ENCODE assay signal across 17 cellular contexts in the genomic region with DNA sequence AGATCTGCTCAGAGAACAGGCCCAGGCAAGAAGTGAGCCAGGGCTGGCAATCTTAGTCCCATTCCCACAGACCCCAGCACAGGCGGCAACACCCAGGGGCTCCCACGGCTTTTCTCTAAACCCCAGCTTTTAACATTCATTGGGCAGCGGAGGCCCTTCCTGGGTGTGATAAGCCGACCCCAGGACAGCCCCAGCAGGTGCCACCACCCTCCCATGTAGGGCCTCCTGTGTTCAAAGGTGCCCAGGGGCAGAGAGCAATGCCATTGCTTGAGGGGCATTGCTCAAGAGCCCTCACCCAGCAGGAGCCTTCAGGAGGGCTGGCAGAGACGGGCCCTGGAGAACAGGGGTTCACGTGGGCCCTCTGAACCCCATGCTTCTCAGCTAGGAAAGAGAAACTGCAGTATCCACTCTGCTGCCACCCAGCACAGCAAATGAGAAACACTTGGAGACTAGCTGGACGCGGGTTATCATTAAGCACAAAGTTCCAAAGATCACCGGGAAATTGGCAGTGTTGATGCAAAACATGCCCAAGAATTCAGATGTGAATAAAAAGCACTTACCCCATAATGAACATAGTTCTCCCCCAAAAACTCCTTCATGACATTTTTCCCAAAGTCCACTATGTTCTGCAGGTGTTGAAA.
"Had no signal": no experiment of that assay in that cellular context is flagged by ENCODE, and none has a peak within 500 bp of the region (broad histone marks: within the 10 kb centered on the region; RNA-seq: fewer than 3 reads in every experiment).

No MANE protein-coding gene starts in this region.

- H3K9me3 Mint-ChIP-seq: activated CD4-positive, alpha-beta memory T cell treated with anti-CD3 and anti-CD28 coated beads for 36 hours; central memory CD8-positive, alpha-beta T cell; endodermal cell; stimulated activated naive CD8-positive, alpha-beta T cell treated with anti-CD3 and anti-CD28 coated beads, Interleukin-15, Interleukin-2, amounts not matched to agents 100 ng/mL and 50 ng/mL, for 24 hours had no signal

- H3K27ac ChIP-seq: adrenal gland, heart left ventricle, left lung, testis, upper lobe of right lung had no signal

- H3K4me3 Mint-ChIP-seq: activated CD4-positive, alpha-beta memory T cell treated with anti-CD3 and anti-CD28 coated beads for 36 hours; central memory CD8-positive, alpha-beta T cell; endodermal cell; stimulated activated naive CD8-positive, alpha-beta T cell treated with anti-CD3 and anti-CD28 coated beads, Interleukin-15, Interleukin-2, amounts not matched to agents 100 ng/mL and 50 ng/mL, for 24 hours had no signal

- H3K4me3 ChIP-seq: adrenal gland, heart left ventricle, left lung, testis, upper lobe of right lung had no signal

- H3K27me3 Mint-ChIP-seq: activated CD4-positive, alpha-beta memory T cell treated with anti-CD3 and anti-CD28 coated beads for 36 hours; central memory CD8-positive, alpha-beta T cell; stimulated activated naive CD8-positive, alpha-beta T cell treated with anti-CD3 and anti-CD28 coated beads, Interleukin-15, Interleukin-2, amounts not matched to agents 100 ng/mL and 50 ng/mL, for 24 hours had no signal

- DNase-seq: activated CD4-positive, alpha-beta memory T cell treated with anti-CD3 and anti-CD28 coated beads for 36 hours; activated naive CD4-positive, alpha-beta T cell treated with Interleukin-2 at 50 U/mL for 16 hours; activated T-cell treated with anti-CD3 and anti-CD28 coated beads, Interleukin-2, amount 50 U/mL, for 48 hours; endodermal cell; foreskin fibroblast; mesendoderm; stimulated activated CD4-positive, alpha-beta T cell treated with anti-CD3 and anti-CD28 coated beads, Interleukin-4, amount 100 ng/mL, for 1 hour; stimulated activated CD8-positive, alpha-beta memory T cell treated with anti-CD3 and anti-CD28 coated beads, Interleukin-4, amount 100 ng/mL, for 48 hours; T-helper 9 cell; testis; upper lobe of right lung had no signal

- ATAC-seq: heart left ventricle, left lung, right cardiac atrium, upper lobe of right lung had no signal

- H3K9me3 ChIP-seq: adrenal gland, heart left ventricle, left lung, testis, upper lobe of right lung had no signal

- H3K27ac Mint-ChIP-seq: activated CD4-positive, alpha-beta memory T cell treated with anti-CD3 and anti-CD28 coated beads for 36 hours; endodermal cell; stimulated activated naive CD8-positive, alpha-beta T cell treated with anti-CD3 and anti-CD28 coated beads, Interleukin-15, Interleukin-2, amounts not matched to agents 100 ng/mL and 50 ng/mL, for 24 hours had no signal

- H3K4me1 ChIP-seq: upper lobe of right lung had no signal

- H3K27me3 ChIP-seq: adrenal gland, heart left ventricle, left lung, testis, upper lobe of right lung had no signal
